ENCODE assay signal across 9 cellular contexts in genomic region chrX:274904-275475, GRCh38. TPM values are rescaled to one million over a fixed set of nuclear protein-coding genes. Genes with fewer than 3 reads are reported as not detected.
DNase-seq lines count a peak whose midpoint lies in the region; ATAC-seq, FAIRE-seq and TF ChIP-seq lines count a peak whose summit lies in the region.
"Had no signal": no experiment of that assay in that cellular context is flagged by ENCODE, and none has a peak within 500 bp of the region (broad histone marks: within the 10 kb centered on the region; RNA-seq: fewer than 3 reads in every experiment).

No MANE protein-coding gene starts in this region.

- H3K4me2 ChIP-seq in K562 (ENCODE audit: insufficient read depth, low read length) (no peak overlapping the region), GM23248 (ENCODE audit: unreplicated experiment) (no peak overlapping the region)

- H3K36me3 ChIP-seq in K562 (ENCODE audit: control insufficient read depth, insufficient read depth, low read length) (no peaks in the 10 kb centered on the region), GM23248 (ENCODE audit: low read depth) (no peaks in the 10 kb centered on the region)

- TF ChIP-seq EP300 in K562 (IDR thresholded peaks at IDR 0.05; ENCODE audit: low read length): no peak

- H3K4me1 ChIP-seq in K562 (replicated peaks in 1 of 2; ENCODE audit: control insufficient read depth in 2 of 2, insufficient read depth in 2 of 2, low read length in 2 of 2): peaks cover 4 to 33% of the 10 kb centered on the region in 2 experiments; a peak in 4 of 5 replicates
- H3K4me1 ChIP-seq in GM23248 (ENCODE audit: insufficient read depth): no peaks in the 10 kb centered on the region

- H3K9me2 ChIP-seq in GM23248 (ENCODE audit: insufficient read depth): no peaks in the 10 kb centered on the region

- no peak for TF ChIP-seq RAD21 in K562 (CRISPR knock-in tag; conservative IDR thresholded peaks at IDR 0.05 in 1 of 2, IDR thresholded peaks at IDR 0.05 in 1 of 2)

- H3K9me3 ChIP-seq in K562 (replicated peaks; ENCODE audit: control insufficient read depth, insufficient read depth, low read depth, low read length) (no peaks in the 10 kb centered on the region), GM23248 (ENCODE audit: low read depth) (no peaks in the 10 kb centered on the region)

- no peak for TF ChIP-seq POLR2A in K562 (conservative IDR thresholded peaks at IDR 0.05)

- H3K9me1 ChIP-seq in K562 (ENCODE audit: control insufficient read depth, insufficient read depth, low read length): no peaks in the 10 kb centered on the region

- H3F3A ChIP-seq in GM23248 (ENCODE audit: insufficient read depth): no peaks in the 10 kb centered on the region

- H3K27me3 ChIP-seq in K562 (ENCODE audit: control insufficient read depth in 2 of 2, insufficient read depth in 2 of 2, low read length in 2 of 2) (no peaks in the 10 kb centered on the region), GM23248 (replicated peaks; ENCODE audit: insufficient read depth) (no peaks in the 10 kb centered on the region)

- H2AFZ ChIP-seq in K562 (ENCODE audit: low read depth, low read length): no peak overlapping the region
- H2AFZ ChIP-seq in GM23248: no peak overlapping the region

- H4K20me1 ChIP-seq in K562 (replicated peaks; ENCODE audit: control insufficient read depth, insufficient read depth, low read length): no peaks in the 10 kb centered on the region
- no peaks in the 10 kb centered on the region for H4K20me1 ChIP-seq in GM23248 (ENCODE audit: insufficient read depth)

- peaks cover 15 to 30% of the 10 kb centered on the region in 2 donors for H3K4me1 Mint-ChIP-seq in immature natural killer cell

- H3K79me2 ChIP-seq in K562 (ENCODE audit: control insufficient read depth, insufficient read depth, low read length) (no peaks in the 10 kb centered on the region; the same call in 2 of the 3 replicates), GM23248 (ENCODE audit: insufficient read depth) (no peaks in the 10 kb centered on the region)

- TF ChIP-seq CTCF in K562 (IDR thresholded peaks at IDR 0.05 in 2 of 3, conservative IDR thresholded peaks at IDR 0.05 in 1 of 3; ENCODE audit: insufficient read depth in 2 of 3, low read depth in 1 of 3, low read length in 3 of 3): no peak

- peak; percentile 21 for DNase-seq in HT-29 (ENCODE audit: low spot score)
- DNase-seq in K562 (ENCODE audit: extremely low read depth in 1 of 4, low spot score in 3 of 4): no peak
- no peak for DNase-seq in immature natural killer cell
- DNase-seq in smooth muscle cell of the brain vasculature (ENCODE audit: low read depth, low spot score): peak; percentile 24
- no peak for DNase-seq in COR-L47 (lab: John Stamatoyannopoulos, UW)
- DNase-seq in NCI-H2227 treated with DMSO at 0.1 percent for 48 hours (lab: John Stamatoyannopoulos, UW): no peak
- no peak for DNase-seq in GM23248
- no peak for DNase-seq in NCI-H345 (lab: John Stamatoyannopoulos, UW)
- DNase-seq: KG1 had no signal

- H3K4me3 ChIP-seq in K562 (no peak overlapping the region), GM23248 (no peak overlapping the region)

- no peak for ATAC-seq in K562

- in situ Hi-C loops in K562 (cut with MboI): no loop called here
- in situ Hi-C loops in GM23248 (cut with MboI): no loop called here

- H3K27ac Mint-ChIP-seq in immature natural killer cell: peak overlapping the region in 2 of 6 donors; percentile 16 to 64

- no peak for FAIRE-seq in K562 (lab: Jason Lieb, UNC)

- H3K9me3 Mint-ChIP-seq in immature natural killer cell: no peaks in the 10 kb centered on the region

- no peak overlapping the region for H3K27ac ChIP-seq in K562 (ENCODE audit: extremely low read depth, low read depth, low read length)
- no peak overlapping the region for H3K27ac ChIP-seq in GM23248

- CTCF ChIA-PET in K562 (lab: Yijun Ruan, JAX; ENCODE audit: low intra/inter-chr PET ratio): no interaction called here

- peaks cover 3 to 11% (median 7%) of the 10 kb centered on the region in 3 donors for H3K27me3 Mint-ChIP-seq in immature natural killer cell (ENCODE audit: low read depth in 3 of 3)

- no peaks in the 10 kb centered on the region for H3K36me3 Mint-ChIP-seq in immature natural killer cell

- 84% methylated on average over 5 of the region's 16 CpGs for WGBS in K562 (ENCODE audit: insufficient coverage, low coverage, missing lambda C conversion rate)
- 76 to 92% methylated on average over 5 to 16 of the region's 16 CpGs for WGBS in GM23248 (ENCODE audit: low coverage in 1 of 2, low lambda C conversion rate in 2 of 2, missing lambda C conversion rate in 2 of 2), 2 experiments

- H3K4me3 Mint-ChIP-seq in immature natural killer cell: peak overlapping the region; percentile 62 to 82 (median 72)

- POLR2A ChIA-PET in K562 (lab: Yijun Ruan, JAX): no interaction called here

- H3K9ac ChIP-seq in K562 (ENCODE audit: insufficient read depth in 1 of 2, low read depth in 2 of 2, low read length in 2 of 2): no peak overlapping the region
- H3K9ac ChIP-seq in GM23248: no peak overlapping the region

- BruUV-seq in K562 (replicated peaks; lab: Mats Ljungman, UMichigan): no TSS peak

- intact Hi-C loops in K562 (cut with micrococcal nuclease): no loop called here

TF ChIP-seq in K562, 482 proteins besides CTCF, POLR2A, EP300 and RAD21 (continues in another document):
- TF ChIP-seq ZNF431 (CRISPR knock-in tag; IDR thresholded peaks at IDR 0.05): no peak
- TF ChIP-seq ZNF23 (CRISPR knock-in tag; IDR thresholded peaks at IDR 0.05): no peak

RNA-seq across cellular contexts. Expression of gene PLCXD1, which starts 6.2 kb away (rescaled TPM):
- 58.2 and 68.3 TPM in 2 replicates for total RNA-seq in HT-29 (2014; rRNA removed; shearing (Covaris generic))
- total RNA-seq in K562 (2011; cell fraction: chromatin; rRNA removed; ENCODE audit: low replicate concordance): 52.4 and 139 TPM in 2 replicates
- 83.4 and 116 TPM in 2 replicates for total RNA-seq in K562 (2011; cell fraction: nucleolus; rRNA removed)
- 77.7 and 93.6 TPM in 2 replicates for total RNA-seq in K562 (2011; cell fraction: nucleoplasm; rRNA removed)
- 43.8 and 63.8 TPM in 2 replicates for total RNA-seq in K562 (2014; rRNA removed)
- total RNA-seq in K562 (2014; rRNA removed; fragmentation: Illumina TruSeq; extraction: Trizol): 10.8 and 12.2 TPM in 2 replicates
- total RNA-seq in K562 (2015; rRNA removed; fragmentation: Illumina TruSeq; extraction: Trizol): 26.0 and 27.3 TPM in 2 replicates
- total RNA-seq in K562 (2021): 50.5 and 52.6 TPM in 2 replicates
- polyA plus RNA-seq in K562 (2011; rRNA removed): 39.5 and 63.7 TPM in 2 replicates
- 70.2 and 75.4 TPM in 2 replicates for polyA plus RNA-seq in K562 (2011; cell fraction: cytosol; rRNA removed)
- 99.5 and 137 TPM in 2 replicates for polyA plus RNA-seq in K562 (2011; cell fraction: nucleus; rRNA removed)
- 42.8 and 49.2 TPM in 2 replicates for polyA plus RNA-seq in K562 (2012)
- polyA plus RNA-seq in K562 (2014; fragmentation: Illumina TruSeq; extraction: Trizol): 40.7 and 60.2 TPM in 2 replicates
- polyA plus RNA-seq in K562 (2014; fragmentation: Nextera tagmentation; extraction: Ambion mirVana): 1 to 10 TPM; 6.0 to 6.2 TPM
- polyA plus RNA-seq in K562 (2014; rRNA removed): 57.0 and 60.2 TPM in 2 replicates
- polyA minus RNA-seq in K562 (2011; rRNA and poly(A)+ RNA removed): 27.5 and 36.2 TPM in 2 replicates
- polyA minus RNA-seq in K562 (2011; cell fraction: cytosol; rRNA and poly(A)+ RNA removed): 64.6 and 108 TPM in 2 replicates
- 37.3 and 47.7 TPM in 2 replicates for polyA minus RNA-seq in K562 (2011; cell fraction: nucleus; rRNA and poly(A)+ RNA removed)
- polyA plus RNA-seq in immature natural killer cell: 1 to 10 TPM; 1.2 to 7.5 (median 2.8) TPM
- 2.1 and 4.3 TPM in 2 replicates for total RNA-seq in GM23248 (2014; rRNA removed; shearing (Covaris generic))
- polyA plus RNA-seq in GM23248 (2016; fragmentation: Nextera tagmentation; extraction: Ambion mirVana): 3.3 and 3.4 TPM in 2 replicates

RNA-seq across cellular contexts. Expression of gene GTPBP6, which starts 43.6 kb away (rescaled TPM):
- 111 and 120 TPM in 2 replicates for total RNA-seq in HT-29 (2014; rRNA removed; shearing (Covaris generic))
- total RNA-seq in K562 (2011; cell fraction: chromatin; rRNA removed; ENCODE audit: low replicate concordance): 8.2 and 16.9 TPM in 2 replicates
- 12.7 and 13.9 TPM in 2 replicates for total RNA-seq in K562 (2011; cell fraction: nucleolus; rRNA removed)
- total RNA-seq in K562 (2011; cell fraction: nucleoplasm; rRNA removed): 7.4 and 11.1 TPM in 2 replicates
- 28.6 and 34.9 TPM in 2 replicates for total RNA-seq in K562 (2014; rRNA removed)
- 1.8 and 2.7 TPM in 2 replicates for total RNA-seq in K562 (2014; rRNA removed; fragmentation: Illumina TruSeq; extraction: Trizol)
- total RNA-seq in K562 (2015; rRNA removed; fragmentation: Illumina TruSeq; extraction: Trizol): 11.6 and 13.3 TPM in 2 replicates
- 34.1 and 35.2 TPM in 2 replicates for total RNA-seq in K562 (2021)
- 8.0 and 13.2 TPM in 2 replicates for polyA plus RNA-seq in K562 (2011; rRNA removed)
- 11.9 and 25.0 TPM in 2 replicates for polyA plus RNA-seq in K562 (2011; cell fraction: cytosol; rRNA removed)
- polyA plus RNA-seq in K562 (2011; cell fraction: nucleus; rRNA removed): 21.1 and 25.4 TPM in 2 replicates
- polyA plus RNA-seq in K562 (2012): 18.5 and 21.7 TPM in 2 replicates
- polyA plus RNA-seq in K562 (2014; fragmentation: Illumina TruSeq; extraction: Trizol): 4.7 and 14.6 TPM in 2 replicates
- under 1 TPM; 0.24 to 0.50 TPM for polyA plus RNA-seq in K562 (2014; fragmentation: Nextera tagmentation; extraction: Ambion mirVana)
- 23.7 and 26.4 TPM in 2 replicates for polyA plus RNA-seq in K562 (2014; rRNA removed)
- polyA minus RNA-seq in K562 (2011; rRNA and poly(A)+ RNA removed): 4.6 and 6.0 TPM in 2 replicates
- polyA minus RNA-seq in K562 (2011; cell fraction: cytosol; rRNA and poly(A)+ RNA removed): 8.3 and 9.6 TPM in 2 replicates
- polyA minus RNA-seq in K562 (2011; cell fraction: nucleus; rRNA and poly(A)+ RNA removed): 5.1 and 5.6 TPM in 2 replicates
- polyA plus RNA-seq in immature natural killer cell: 10 to 100 TPM; 37.2 to 44.1 (median 41.4) TPM
- total RNA-seq in GM23248 (2014; rRNA removed; shearing (Covaris generic)): 32.4 and 34.5 TPM in 2 replicates
- polyA plus RNA-seq in GM23248 (2016; fragmentation: Nextera tagmentation; extraction: Ambion mirVana): 28.1 TPM in 2 replicates

Comparison
In these comparisons a context has a peak if more than half of its experiments do, and no peak if none do; other contexts are left out.
1. DNase-seq: peak in HT-29 (single experiment) and smooth muscle cell of the brain vasculature (single experiment); none in K562 (0 of 4), immature natural killer cell (0 of 3), COR-L47 (single experiment), NCI-H2227 treated with DMSO at 0.1 percent for 48 hours (single experiment), GM23248 (single experiment) and NCI-H345 (single experiment).